11 cellular contexts compared by ENCODE assay signal in the genomic region with DNA sequence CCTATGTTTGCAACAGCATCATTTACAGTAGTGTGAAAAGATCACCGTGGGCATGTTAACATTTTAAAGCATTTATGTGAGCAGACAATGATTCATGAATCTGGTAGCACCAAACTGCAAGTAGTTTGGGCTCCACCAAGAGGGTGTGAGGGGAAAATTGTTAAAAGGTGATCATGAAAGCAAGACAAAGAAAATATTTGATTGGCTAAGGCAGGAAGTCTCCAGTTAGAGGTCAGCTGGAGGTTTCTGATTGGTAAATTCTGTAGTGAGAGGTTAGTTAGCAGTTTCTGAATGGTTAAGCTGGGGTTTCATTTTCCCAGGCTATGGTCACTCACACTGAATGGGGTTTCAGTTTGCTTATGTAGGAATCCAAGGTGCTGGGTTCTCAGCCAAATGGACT. TPM values are rescaled to one million over a fixed set of nuclear protein-coding genes. Genes with fewer than 3 reads are reported as not detected.
A peak's percentile ranks its signal among the peaks of the same experiment; 100 is the strongest.
DNase-seq lines count a peak whose midpoint lies in the region; ATAC-seq and TF ChIP-seq lines count a peak whose summit lies in the region.
"Had no signal": no experiment of that assay in that cellular context is flagged by ENCODE, and none has a peak within 500 bp of the region (broad histone marks: within the 10 kb centered on the region; RNA-seq: fewer than 3 reads in every experiment).

No MANE protein-coding gene starts in this region.

- H3K36me3 ChIP-seq in right lobe of liver, result no peaks in the 10 kb centered on the region

- H3K4me3 ChIP-seq in right lobe of liver, result no peak overlapping the region

- TF ChIP-seq CTCF in right lobe of liver (IDR thresholded peaks at IDR 0.05), result no peak

- TF ChIP-seq POLR2A in right lobe of liver (IDR thresholded peaks at IDR 0.05), result no peak

- peak; percentile 93 for ATAC-seq in GM21737 (IDR thresholded peaks at IDR 0.05; ENCODE audit: unreplicated experiment)
- ATAC-seq in HG03457 (IDR thresholded peaks at IDR 0.05; ENCODE audit: unreplicated experiment), result peak; percentile 86
- no peak for ATAC-seq in right lobe of liver

- H3K27me3 ChIP-seq in right lobe of liver, result no peaks in the 10 kb centered on the region

- no peaks in the 10 kb centered on the region for H3K4me1 ChIP-seq in right lobe of liver

- H3K9me3 ChIP-seq in right lobe of liver, result no peaks in the 10 kb centered on the region

- peak; percentile 14 for DNase-seq in NCI-H748 (lab: John Stamatoyannopoulos, UW; ENCODE audit: unreplicated experiment)
- DNase-seq in NCI-H748 treated with DMSO at 0.1 percent for 48 hours (lab: John Stamatoyannopoulos, UW), result no peak
- peak; percentile 39 for DNase-seq in kidney tubule cell (ENCODE audit: low spot score)
- DNase-seq in NCI-H2081 treated with DMSO at 0.1 percent for 48 hours (lab: John Stamatoyannopoulos, UW), result no peak
- DNase-seq in right lobe of liver, result no peak
- no peak for DNase-seq in NCI-H2107 (lab: John Stamatoyannopoulos, UW)
- DNase-seq: activated CD4-positive, alpha-beta T cell treated with anti-CD3 and anti-CD28 coated beads, Interleukin-2, amount 10 ng/mL, durations not matched to agents 24 days and 14 days; central memory CD4-positive, alpha-beta T cell; NCI-H510A treated with DMSO at 0.1 percent for 48 hours had no signal

- H3K27ac ChIP-seq in right lobe of liver, result no peak overlapping the region

- intact Hi-C loops in right lobe of liver (cut with DNase I), result no loop called here

- WGBS in right lobe of liver (ENCODE audit: insufficient coverage, low coverage, low lambda C conversion rate, missing lambda C conversion rate), result 33% methylated on average over 1 of the region's 1 CpG

RNA-seq across cellular contexts. Expression of a gene that starts 13.5 kb away (rescaled TPM):
- under 1 TPM in 3 of 6 experiments, not detected in 3; 0.06 to 0.18 (median 0.15) TPM for total RNA-seq in right lobe of liver

RNA-seq across cellular contexts. Expression of a gene that starts 20.9 kb away (rescaled TPM):
- 100 to 1,000 TPM in 2 of 6 experiments, 10 to 100 TPM in 4; 58.9 to 123 (median 89.1) TPM for total RNA-seq in right lobe of liver

Comparison
In these comparisons a context has a peak if more than half of its experiments do, and no peak if none do; other contexts are left out.
1. DNase-seq: peak in NCI-H748 (single experiment) and kidney tubule cell (single experiment); none in NCI-H748 treated with DMSO at 0.1 percent for 48 hours (single experiment), NCI-H2081 treated with DMSO at 0.1 percent for 48 hours (single experiment), right lobe of liver (0 of 3) and NCI-H2107 (single experiment).
2. ATAC-seq: peak in GM21737 (single experiment) and HG03457 (single experiment); none in right lobe of liver (0 of 4).